Comparison of ENCODE assay signal across 1 cellular context in the genomic region with DNA sequence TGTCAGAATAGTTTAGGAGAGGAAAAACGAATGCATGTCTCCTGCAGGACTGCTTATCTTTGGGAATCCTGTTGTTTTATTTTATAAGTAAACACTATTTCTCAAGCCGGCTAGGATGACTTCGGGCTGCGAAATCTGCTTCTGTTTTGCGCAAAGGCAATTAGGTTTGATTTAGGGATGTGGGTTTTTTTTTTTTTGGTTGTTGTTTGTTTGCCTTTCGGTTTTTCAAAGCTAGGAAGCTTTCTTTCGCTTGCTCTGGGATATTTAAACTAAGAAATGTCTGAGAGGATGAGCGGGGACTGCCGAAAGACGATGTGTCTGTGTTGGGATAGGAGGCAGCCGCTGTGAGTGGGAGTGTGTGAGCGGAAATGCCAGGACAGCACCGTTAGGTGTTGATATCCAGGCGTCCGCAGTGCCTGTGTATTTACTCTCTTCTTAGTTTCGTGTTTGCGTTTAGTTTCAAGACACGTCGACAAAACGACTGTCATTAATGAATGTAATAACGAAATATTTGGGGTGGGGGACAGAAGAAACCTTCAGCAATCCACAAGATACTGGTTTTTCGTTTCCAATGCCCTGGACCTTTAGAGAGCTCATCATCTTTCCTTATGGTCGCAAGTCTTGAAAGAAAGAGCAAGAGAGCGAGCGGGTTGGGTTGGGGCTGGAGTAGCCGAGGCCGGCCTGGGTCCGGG.
TF ChIP-seq lines count a peak whose summit lies in the region.

No MANE protein-coding gene starts in this region.

TF ChIP-seq in K562, 482 proteins besides CTCF, POLR2A, EP300 and RAD21 (continued from another document and continues in another):
- TF ChIP-seq, protein P1, sequence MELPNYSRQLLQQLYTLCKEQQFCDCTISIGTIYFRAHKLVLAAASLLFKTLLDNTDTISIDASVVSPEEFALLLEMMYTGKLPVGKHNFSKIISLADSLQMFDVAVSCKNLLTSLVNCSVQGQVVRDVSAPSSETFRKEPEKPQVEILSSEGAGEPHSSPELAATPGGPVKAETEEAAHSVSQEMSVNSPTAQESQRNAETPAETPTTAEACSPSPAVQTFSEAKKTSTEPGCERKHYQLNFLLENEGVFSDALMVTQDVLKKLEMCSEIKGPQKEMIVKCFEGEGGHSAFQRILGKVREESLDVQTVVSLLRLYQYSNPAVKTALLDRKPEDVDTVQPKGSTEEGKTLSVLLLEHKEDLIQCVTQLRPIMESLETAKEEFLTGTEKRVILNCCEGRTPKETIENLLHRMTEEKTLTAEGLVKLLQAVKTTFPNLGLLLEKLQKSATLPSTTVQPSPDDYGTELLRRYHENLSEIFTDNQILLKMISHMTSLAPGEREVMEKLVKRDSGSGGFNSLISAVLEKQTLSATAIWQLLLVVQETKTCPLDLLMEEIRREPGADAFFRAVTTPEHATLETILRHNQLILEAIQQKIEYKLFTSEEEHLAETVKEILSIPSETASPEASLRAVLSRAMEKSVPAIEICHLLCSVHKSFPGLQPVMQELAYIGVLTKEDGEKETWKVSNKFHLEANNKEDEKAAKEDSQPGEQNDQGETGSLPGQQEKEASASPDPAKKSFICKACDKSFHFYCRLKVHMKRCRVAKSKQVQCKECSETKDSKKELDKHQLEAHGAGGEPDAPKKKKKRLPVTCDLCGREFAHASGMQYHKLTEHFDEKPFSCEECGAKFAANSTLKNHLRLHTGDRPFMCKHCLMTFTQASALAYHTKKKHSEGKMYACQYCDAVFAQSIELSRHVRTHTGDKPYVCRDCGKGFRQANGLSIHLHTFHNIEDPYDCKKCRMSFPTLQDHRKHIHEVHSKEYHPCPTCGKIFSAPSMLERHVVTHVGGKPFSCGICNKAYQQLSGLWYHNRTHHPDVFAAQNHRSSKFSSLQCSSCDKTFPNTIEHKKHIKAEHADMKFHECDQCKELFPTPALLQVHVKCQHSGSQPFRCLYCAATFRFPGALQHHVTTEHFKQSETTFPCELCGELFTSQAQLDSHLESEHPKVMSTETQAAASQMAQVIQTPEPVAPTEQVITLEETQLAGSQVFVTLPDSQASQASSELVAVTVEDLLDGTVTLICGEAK (IDR thresholded peaks at IDR 0.05) = peak; percentile 23; the same call in 1 of the 2 replicates
- TF ChIP-seq, protein P1 (CRISPR knock-in tag; IDR thresholded peaks at IDR 0.05) = no peak
- TF ChIP-seq KAT2B (IDR thresholded peaks at IDR 0.05; ENCODE audit: low read depth, low read length) = no peak
- TF ChIP-seq THRAP3 (IDR thresholded peaks at IDR 0.05; ENCODE audit: borderline replicate concordance) = 0 out of 2 replicates have a peak, but pooled peaks have one; percentile 21
- peak in 1 of 2 experiments; percentile 63; a peak in 1 of 4 replicates for TF ChIP-seq ARNT (IDR thresholded peaks at IDR 0.05)
- no peak for TF ChIP-seq MYC (IDR thresholded peaks at IDR 0.05; ENCODE audit: low read depth, low read length)
- TF ChIP-seq MYC (CRISPR knock-in tag; IDR thresholded peaks at IDR 0.05; ENCODE audit: borderline replicate concordance, low read depth) = 0 out of 2 replicates have a peak, but pooled peaks have one; percentile 66
- 0 out of 2 replicates have a peak, but pooled peaks have one; percentile 16 for TF ChIP-seq TAL1 (IDR thresholded peaks at IDR 0.05)
- TF ChIP-seq, protein P2, sequence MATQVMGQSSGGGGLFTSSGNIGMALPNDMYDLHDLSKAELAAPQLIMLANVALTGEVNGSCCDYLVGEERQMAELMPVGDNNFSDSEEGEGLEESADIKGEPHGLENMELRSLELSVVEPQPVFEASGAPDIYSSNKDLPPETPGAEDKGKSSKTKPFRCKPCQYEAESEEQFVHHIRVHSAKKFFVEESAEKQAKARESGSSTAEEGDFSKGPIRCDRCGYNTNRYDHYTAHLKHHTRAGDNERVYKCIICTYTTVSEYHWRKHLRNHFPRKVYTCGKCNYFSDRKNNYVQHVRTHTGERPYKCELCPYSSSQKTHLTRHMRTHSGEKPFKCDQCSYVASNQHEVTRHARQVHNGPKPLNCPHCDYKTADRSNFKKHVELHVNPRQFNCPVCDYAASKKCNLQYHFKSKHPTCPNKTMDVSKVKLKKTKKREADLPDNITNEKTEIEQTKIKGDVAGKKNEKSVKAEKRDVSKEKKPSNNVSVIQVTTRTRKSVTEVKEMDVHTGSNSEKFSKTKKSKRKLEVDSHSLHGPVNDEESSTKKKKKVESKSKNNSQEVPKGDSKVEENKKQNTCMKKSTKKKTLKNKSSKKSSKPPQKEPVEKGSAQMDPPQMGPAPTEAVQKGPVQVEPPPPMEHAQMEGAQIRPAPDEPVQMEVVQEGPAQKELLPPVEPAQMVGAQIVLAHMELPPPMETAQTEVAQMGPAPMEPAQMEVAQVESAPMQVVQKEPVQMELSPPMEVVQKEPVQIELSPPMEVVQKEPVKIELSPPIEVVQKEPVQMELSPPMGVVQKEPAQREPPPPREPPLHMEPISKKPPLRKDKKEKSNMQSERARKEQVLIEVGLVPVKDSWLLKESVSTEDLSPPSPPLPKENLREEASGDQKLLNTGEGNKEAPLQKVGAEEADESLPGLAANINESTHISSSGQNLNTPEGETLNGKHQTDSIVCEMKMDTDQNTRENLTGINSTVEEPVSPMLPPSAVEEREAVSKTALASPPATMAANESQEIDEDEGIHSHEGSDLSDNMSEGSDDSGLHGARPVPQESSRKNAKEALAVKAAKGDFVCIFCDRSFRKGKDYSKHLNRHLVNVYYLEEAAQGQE (CRISPR knock-in tag; IDR thresholded peaks at IDR 0.05; ENCODE audit: low read depth) = 0 out of 2 replicates have a peak, but pooled peaks have one; percentile 45
- TF ChIP-seq EGR1 (conservative IDR thresholded peaks at IDR 0.05) = peak; percentile 64
- peak; percentile 83 for TF ChIP-seq ETV5 (CRISPR knock-in tag; IDR thresholded peaks at IDR 0.05; ENCODE audit: low read depth)
- TF ChIP-seq ARID1B (IDR thresholded peaks at IDR 0.05) = peak; percentile 55
- TF ChIP-seq NR2C1 (IDR thresholded peaks at IDR 0.05) = no peak
- TF ChIP-seq NR2C1 (tag; IDR thresholded peaks at IDR 0.05) = no peak
- TF ChIP-seq, protein P3, sequence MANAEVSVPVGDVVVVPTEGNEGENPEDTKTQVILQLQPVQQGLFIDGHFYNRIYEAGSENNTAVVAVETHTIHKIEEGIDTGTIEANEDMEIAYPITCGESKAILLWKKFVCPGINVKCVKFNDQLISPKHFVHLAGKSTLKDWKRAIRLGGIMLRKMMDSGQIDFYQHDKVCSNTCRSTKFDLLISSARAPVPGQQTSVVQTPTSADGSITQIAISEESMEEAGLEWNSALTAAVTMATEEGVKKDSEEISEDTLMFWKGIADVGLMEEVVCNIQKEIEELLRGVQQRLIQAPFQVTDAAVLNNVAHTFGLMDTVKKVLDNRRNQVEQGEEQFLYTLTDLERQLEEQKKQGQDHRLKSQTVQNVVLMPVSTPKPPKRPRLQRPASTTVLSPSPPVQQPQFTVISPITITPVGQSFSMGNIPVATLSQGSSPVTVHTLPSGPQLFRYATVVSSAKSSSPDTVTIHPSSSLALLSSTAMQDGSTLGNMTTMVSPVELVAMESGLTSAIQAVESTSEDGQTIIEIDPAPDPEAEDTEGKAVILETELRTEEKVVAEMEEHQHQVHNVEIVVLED (CRISPR knock-in tag; IDR thresholded peaks at IDR 0.05) = no peak
- no peak for TF ChIP-seq NR2C2 (CRISPR knock-in tag; IDR thresholded peaks at IDR 0.05)
- TF ChIP-seq NR2C2 (tag; IDR thresholded peaks at IDR 0.05) = no peak
- TF ChIP-seq TEAD4 (IDR thresholded peaks at IDR 0.05; ENCODE audit: low read length) = peak; percentile 39; the same call in 1 of the 2 replicates
- no peak for TF ChIP-seq TEAD4 (CRISPR knock-in tag; IDR thresholded peaks at IDR 0.05; ENCODE audit: borderline replicate concordance)
- TF ChIP-seq, protein P4, sequence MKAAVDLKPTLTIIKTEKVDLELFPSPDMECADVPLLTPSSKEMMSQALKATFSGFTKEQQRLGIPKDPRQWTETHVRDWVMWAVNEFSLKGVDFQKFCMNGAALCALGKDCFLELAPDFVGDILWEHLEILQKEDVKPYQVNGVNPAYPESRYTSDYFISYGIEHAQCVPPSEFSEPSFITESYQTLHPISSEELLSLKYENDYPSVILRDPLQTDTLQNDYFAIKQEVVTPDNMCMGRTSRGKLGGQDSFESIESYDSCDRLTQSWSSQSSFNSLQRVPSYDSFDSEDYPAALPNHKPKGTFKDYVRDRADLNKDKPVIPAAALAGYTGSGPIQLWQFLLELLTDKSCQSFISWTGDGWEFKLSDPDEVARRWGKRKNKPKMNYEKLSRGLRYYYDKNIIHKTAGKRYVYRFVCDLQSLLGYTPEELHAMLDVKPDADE (conservative IDR thresholded peaks at IDR 0.05; ENCODE audit: control insufficient read depth, low read depth, low read length) = peak; percentile 62; the same call in 1 of the 2 replicates
- peak; percentile 46; the same call in 1 of the 2 replicates for TF ChIP-seq PHF21A (IDR thresholded peaks at IDR 0.05; ENCODE audit: borderline replicate concordance, low read depth)
- TF ChIP-seq CBX3 (IDR thresholded peaks at IDR 0.05; ENCODE audit: borderline replicate concordance in 1 of 2, low read length in 2 of 2) = no peak
- TF ChIP-seq HDGF (IDR thresholded peaks at IDR 0.05) = peak; percentile 31; the same call in 1 of the 2 replicates
- TF ChIP-seq XRCC3 (IDR thresholded peaks at IDR 0.05) = no peak
- TF ChIP-seq, protein P5, sequence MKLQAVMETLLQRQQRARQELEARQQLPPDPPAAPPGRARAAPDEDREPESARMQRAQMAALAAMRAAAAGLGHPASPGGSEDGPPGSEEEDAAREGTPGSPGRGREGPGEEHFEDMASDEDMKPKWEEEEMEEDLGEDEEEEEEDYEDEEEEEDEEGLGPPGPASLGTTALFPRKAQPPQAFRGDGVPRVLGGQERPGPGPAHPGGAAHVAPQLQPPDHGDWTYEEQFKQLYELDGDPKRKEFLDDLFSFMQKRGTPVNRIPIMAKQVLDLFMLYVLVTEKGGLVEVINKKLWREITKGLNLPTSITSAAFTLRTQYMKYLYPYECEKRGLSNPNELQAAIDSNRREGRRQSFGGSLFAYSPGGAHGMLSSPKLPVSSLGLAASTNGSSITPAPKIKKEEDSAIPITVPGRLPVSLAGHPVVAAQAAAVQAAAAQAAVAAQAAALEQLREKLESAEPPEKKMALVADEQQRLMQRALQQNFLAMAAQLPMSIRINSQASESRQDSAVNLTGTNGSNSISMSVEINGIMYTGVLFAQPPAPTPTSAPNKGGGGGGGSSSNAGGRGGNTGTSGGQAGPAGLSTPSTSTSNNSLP (IDR thresholded peaks at IDR 0.05; ENCODE audit: borderline replicate concordance, low read depth, low read length) = no peak
- peak; percentile 27; the same call in 1 of the 2 replicates for TF ChIP-seq NCOR1 (IDR thresholded peaks at IDR 0.05)
- TF ChIP-seq, protein P6, sequence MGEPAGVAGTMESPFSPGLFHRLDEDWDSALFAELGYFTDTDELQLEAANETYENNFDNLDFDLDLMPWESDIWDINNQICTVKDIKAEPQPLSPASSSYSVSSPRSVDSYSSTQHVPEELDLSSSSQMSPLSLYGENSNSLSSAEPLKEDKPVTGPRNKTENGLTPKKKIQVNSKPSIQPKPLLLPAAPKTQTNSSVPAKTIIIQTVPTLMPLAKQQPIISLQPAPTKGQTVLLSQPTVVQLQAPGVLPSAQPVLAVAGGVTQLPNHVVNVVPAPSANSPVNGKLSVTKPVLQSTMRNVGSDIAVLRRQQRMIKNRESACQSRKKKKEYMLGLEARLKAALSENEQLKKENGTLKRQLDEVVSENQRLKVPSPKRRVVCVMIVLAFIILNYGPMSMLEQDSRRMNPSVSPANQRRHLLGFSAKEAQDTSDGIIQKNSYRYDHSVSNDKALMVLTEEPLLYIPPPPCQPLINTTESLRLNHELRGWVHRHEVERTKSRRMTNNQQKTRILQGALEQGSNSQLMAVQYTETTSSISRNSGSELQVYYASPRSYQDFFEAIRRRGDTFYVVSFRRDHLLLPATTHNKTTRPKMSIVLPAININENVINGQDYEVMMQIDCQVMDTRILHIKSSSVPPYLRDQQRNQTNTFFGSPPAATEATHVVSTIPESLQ (CRISPR knock-in tag; IDR thresholded peaks at IDR 0.05) = peak; percentile 19; the same call in 1 of the 2 replicates
- TF ChIP-seq MEIS2 (IDR thresholded peaks at IDR 0.05; ENCODE audit: partially characterized antibody) = peak; percentile 20
- TF ChIP-seq, protein P7, sequence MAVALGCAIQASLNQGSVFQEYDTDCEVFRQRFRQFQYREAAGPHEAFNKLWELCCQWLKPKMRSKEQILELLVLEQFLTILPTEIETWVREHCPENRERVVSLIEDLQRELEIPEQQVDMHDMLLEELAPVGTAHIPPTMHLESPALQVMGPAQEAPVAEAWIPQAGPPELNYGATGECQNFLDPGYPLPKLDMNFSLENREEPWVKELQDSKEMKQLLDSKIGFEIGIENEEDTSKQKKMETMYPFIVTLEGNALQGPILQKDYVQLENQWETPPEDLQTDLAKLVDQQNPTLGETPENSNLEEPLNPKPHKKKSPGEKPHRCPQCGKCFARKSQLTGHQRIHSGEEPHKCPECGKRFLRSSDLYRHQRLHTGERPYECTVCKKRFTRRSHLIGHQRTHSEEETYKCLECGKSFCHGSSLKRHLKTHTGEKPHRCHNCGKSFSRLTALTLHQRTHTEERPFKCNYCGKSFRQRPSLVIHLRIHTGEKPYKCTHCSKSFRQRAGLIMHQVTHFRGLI (CRISPR knock-in tag; IDR thresholded peaks at IDR 0.05) = no peak
